ENCODE assay signal across 8 cellular contexts in the genomic region with DNA sequence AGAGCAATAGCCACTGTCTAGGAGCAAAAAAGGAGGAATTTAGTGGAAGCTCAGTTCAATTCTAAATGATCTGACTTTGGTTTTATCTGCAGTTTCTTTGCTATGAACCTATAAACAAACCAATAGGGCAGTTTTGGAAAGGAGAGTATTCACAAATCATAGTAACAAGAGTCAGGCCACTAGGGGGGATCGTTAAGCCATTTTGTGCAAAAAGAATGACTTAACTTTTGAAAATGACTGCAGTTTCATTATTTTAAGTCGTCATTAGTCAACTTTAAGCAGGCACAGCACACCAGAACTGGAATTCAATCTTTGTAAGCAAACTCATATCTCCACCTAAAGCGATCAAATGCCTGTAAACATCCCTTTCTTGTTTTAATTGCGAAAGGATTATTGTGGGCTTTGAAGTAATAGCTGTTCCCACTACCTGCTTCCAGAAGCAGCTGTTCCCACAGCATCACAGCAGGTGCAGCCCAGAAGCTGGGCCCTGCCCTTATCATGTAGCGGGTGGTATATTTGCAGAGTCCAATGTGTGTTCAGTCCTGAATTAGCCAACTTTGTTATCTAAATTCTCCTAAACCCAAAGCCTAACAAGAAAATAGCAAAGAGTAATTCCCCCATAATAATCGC. TPM values are rescaled to one million over a fixed set of nuclear protein-coding genes. Genes with fewer than 3 reads are reported as not detected.
DNase-seq lines count a peak whose midpoint lies in the region; ATAC-seq and TF ChIP-seq lines count a peak whose summit lies in the region.

No MANE protein-coding gene starts in this region.

- H3K4me3 ChIP-seq in GM12875 (ENCODE audit: low read depth, low read length) (no peak overlapping the region), neural cell (ENCODE audit: low read length) (no peak overlapping the region)

- intact Hi-C loops in posterior cingulate gyrus (cut with DNase I): no loop called here

- no peaks in the 10 kb centered on the region for H3K27me3 ChIP-seq in neural cell (ENCODE audit: insufficient read depth, low read depth, low read length)

- no peak overlapping the region for H3K4me2 ChIP-seq in neural cell (ENCODE audit: low read length)

- ATAC-seq in GM18505 (IDR thresholded peaks at IDR 0.05; ENCODE audit: unreplicated experiment) (no peak), HG02798 (IDR thresholded peaks at IDR 0.05; ENCODE audit: poor library complexity, unreplicated experiment) (no peak)

- no peaks in the 10 kb centered on the region for H3F3A ChIP-seq in neural cell (ENCODE audit: insufficient read depth, low read length, poor library complexity, severe bottlenecking)

- TF ChIP-seq CTCF in GM12875 (IDR thresholded peaks at IDR 0.05; ENCODE audit: borderline replicate concordance, insufficient read depth, low read depth, low read length) (peak; percentile 39; the same call in 1 of the 2 replicates), neural cell (IDR thresholded peaks at IDR 0.05; ENCODE audit: poor library complexity, severe bottlenecking) (peak; percentile 46)

- H3K27ac ChIP-seq in neural cell (ENCODE audit: low read length): no peak overlapping the region

- no peak overlapping the region for H3K9ac ChIP-seq in neural cell (ENCODE audit: low read length)

- TF ChIP-seq EP300 in neural cell (conservative IDR thresholded peaks at IDR 0.05; ENCODE audit: poor library complexity, severe bottlenecking): no peak

- no peaks in the 10 kb centered on the region for H3K79me2 ChIP-seq in neural cell (replicated peaks; ENCODE audit: insufficient read depth, low read length)

- H3K9me2 ChIP-seq in neural cell (ENCODE audit: insufficient read depth, low read length): no peaks in the 10 kb centered on the region

- TF ChIP-seq POLR2A in GM18505 (IDR thresholded peaks at IDR 0.05; ENCODE audit: borderline replicate concordance, extremely low read depth, insufficient read depth, insufficient read length): no peak

- no peak overlapping the region for H2AFZ ChIP-seq in neural cell (ENCODE audit: low read depth, low read length)

- H3K36me3 ChIP-seq in neural cell (ENCODE audit: insufficient read depth, low read length): no peaks in the 10 kb centered on the region

- H4K20me1 ChIP-seq in neural cell (ENCODE audit: insufficient read depth): no peaks in the 10 kb centered on the region

- no peak for TF ChIP-seq RAD21 in neural cell (conservative IDR thresholded peaks at IDR 0.05)

- DNase-seq in M059J (ENCODE audit: low read depth): peak; percentile 28
- peak; percentile 7 for DNase-seq in amniotic stem cell (lab: John Stamatoyannopoulos, UW)
- no peak for DNase-seq in posterior cingulate gyrus
- no peak for DNase-seq in T1000 (lab: John Stamatoyannopoulos, UW)

- no peaks in the 10 kb centered on the region for H3K9me3 ChIP-seq in neural cell (ENCODE audit: low read length)

TF ChIP-seq in neural cell, 6 proteins besides CTCF, POLR2A, EP300 and RAD21:
- TF ChIP-seq, protein P1, sequence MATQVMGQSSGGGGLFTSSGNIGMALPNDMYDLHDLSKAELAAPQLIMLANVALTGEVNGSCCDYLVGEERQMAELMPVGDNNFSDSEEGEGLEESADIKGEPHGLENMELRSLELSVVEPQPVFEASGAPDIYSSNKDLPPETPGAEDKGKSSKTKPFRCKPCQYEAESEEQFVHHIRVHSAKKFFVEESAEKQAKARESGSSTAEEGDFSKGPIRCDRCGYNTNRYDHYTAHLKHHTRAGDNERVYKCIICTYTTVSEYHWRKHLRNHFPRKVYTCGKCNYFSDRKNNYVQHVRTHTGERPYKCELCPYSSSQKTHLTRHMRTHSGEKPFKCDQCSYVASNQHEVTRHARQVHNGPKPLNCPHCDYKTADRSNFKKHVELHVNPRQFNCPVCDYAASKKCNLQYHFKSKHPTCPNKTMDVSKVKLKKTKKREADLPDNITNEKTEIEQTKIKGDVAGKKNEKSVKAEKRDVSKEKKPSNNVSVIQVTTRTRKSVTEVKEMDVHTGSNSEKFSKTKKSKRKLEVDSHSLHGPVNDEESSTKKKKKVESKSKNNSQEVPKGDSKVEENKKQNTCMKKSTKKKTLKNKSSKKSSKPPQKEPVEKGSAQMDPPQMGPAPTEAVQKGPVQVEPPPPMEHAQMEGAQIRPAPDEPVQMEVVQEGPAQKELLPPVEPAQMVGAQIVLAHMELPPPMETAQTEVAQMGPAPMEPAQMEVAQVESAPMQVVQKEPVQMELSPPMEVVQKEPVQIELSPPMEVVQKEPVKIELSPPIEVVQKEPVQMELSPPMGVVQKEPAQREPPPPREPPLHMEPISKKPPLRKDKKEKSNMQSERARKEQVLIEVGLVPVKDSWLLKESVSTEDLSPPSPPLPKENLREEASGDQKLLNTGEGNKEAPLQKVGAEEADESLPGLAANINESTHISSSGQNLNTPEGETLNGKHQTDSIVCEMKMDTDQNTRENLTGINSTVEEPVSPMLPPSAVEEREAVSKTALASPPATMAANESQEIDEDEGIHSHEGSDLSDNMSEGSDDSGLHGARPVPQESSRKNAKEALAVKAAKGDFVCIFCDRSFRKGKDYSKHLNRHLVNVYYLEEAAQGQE (IDR thresholded peaks at IDR 0.05; ENCODE audit: borderline replicate concordance): no peak
- TF ChIP-seq TAF1 (IDR thresholded peaks at IDR 0.05; ENCODE audit: low read depth) (no peak), MXI1 (conservative IDR thresholded peaks at IDR 0.05; ENCODE audit: poor library complexity, severe bottlenecking) (no peak), SMC3 (conservative IDR thresholded peaks at IDR 0.05; ENCODE audit: poor library complexity) (no peak), POLR2AphosphoS5 (IDR thresholded peaks at IDR 0.05) (no peak), EZH2 (IDR thresholded peaks at IDR 0.05; ENCODE audit: borderline replicate concordance, insufficient read depth, low read length, poor library complexity, severe bottlenecking) (no peak)

RNA-seq across cellular contexts. Expression of a gene that starts 51.5 kb away (rescaled TPM):
- 0.07 and 0.32 TPM in 2 replicates for total RNA-seq in M059J (2014; rRNA removed; shearing (Covaris generic))
- 0.35 TPM in 1 of 2 replicates, not detected in the other for polyA plus RNA-seq in neural cell
- 0.35 and 0.73 TPM in 2 replicates for polyA minus RNA-seq in neural cell

RNA-seq across cellular contexts. Expression of a gene that starts 59.2 kb away (rescaled TPM):
- total RNA-seq in M059J (2014; rRNA removed; shearing (Covaris generic)): 10.7 and 13.9 TPM in 2 replicates
- polyA plus RNA-seq in neural cell: 5.5 and 5.7 TPM in 2 replicates
- 10.2 and 11.8 TPM in 2 replicates for polyA minus RNA-seq in neural cell

Comparison
In these comparisons a context has a peak if more than half of its experiments do, and no peak if none do; other contexts are left out.
1. DNase-seq: peak in M059J (single experiment) and amniotic stem cell (single experiment); none in posterior cingulate gyrus (0 of 10) and T1000 (single experiment).